ENCODE assay signal across 8 cellular contexts in genomic region chr17:28599311-28600184, GRCh38. TPM values are rescaled to one million over a fixed set of nuclear protein-coding genes. Genes with fewer than 3 reads are reported as not detected.
A peak's percentile ranks its signal among the peaks of the same experiment; 100 is the strongest.
DNase-seq lines count a peak whose midpoint lies in the region; ATAC-seq and TF ChIP-seq lines count a peak whose summit lies in the region.

No MANE protein-coding gene starts in this region.

- H2AFZ ChIP-seq in neuron (ENCODE audit: low read depth, low read length) = peak overlapping the region; percentile 83

- no peak for TF ChIP-seq CTCF in fibroblast of the aortic adventitia (IDR thresholded peaks at IDR 0.05; ENCODE audit: insufficient read depth, low read length)

- no peaks in the 10 kb centered on the region for H3K9me3 ChIP-seq in neuron (ENCODE audit: low read length)
- H3K9me3 ChIP-seq in subcutaneous abdominal adipose tissue (ENCODE audit: control insufficient read depth in 5 of 5, low read length in 5 of 5) = no peaks in the 10 kb centered on the region

- ATAC-seq in GM21390 (IDR thresholded peaks at IDR 0.05; ENCODE audit: unreplicated experiment) = peak; percentile 45

- H3K27me3 ChIP-seq in neuron (ENCODE audit: insufficient read depth, low read length) (no peaks in the 10 kb centered on the region), subcutaneous abdominal adipose tissue (ENCODE audit: control insufficient read depth in 5 of 5, insufficient read depth in 4 of 5, low read length in 5 of 5) (no peaks in the 10 kb centered on the region)

- peaks cover 10% of the 10 kb centered on the region for H3K36me3 ChIP-seq in neuron (ENCODE audit: insufficient read depth, low read length)
- no peaks in the 10 kb centered on the region for H3K36me3 ChIP-seq in subcutaneous abdominal adipose tissue (ENCODE audit: control insufficient read depth in 5 of 5, insufficient read depth in 5 of 5, low read length in 5 of 5)

- H3K9ac ChIP-seq in subcutaneous abdominal adipose tissue (ENCODE audit: low read length in 5 of 5) = peak overlapping the region; percentile 84 to 97 (median 94)

- H3K4me3 ChIP-seq in fibroblast of the aortic adventitia (ENCODE audit: low read depth, low read length) (peak overlapping the region; percentile 86), neuron (ENCODE audit: low read length) (peak overlapping the region; percentile 89), subcutaneous abdominal adipose tissue (ENCODE audit: low read depth in 1 of 5, low read length in 5 of 5) (peak overlapping the region; percentile 80 to 90 (median 86))

- H3K27ac ChIP-seq in subcutaneous abdominal adipose tissue (ENCODE audit: low read depth, low read length) = peak overlapping the region; percentile 98

- peak; percentile 91 for DNase-seq in DMS 273 (lab: John Stamatoyannopoulos, UW; ENCODE audit: unreplicated experiment)
- DNase-seq in HT1080 (ENCODE audit: low read depth) = peak; percentile 88
- peak; percentile 38 for DNase-seq in OCI-M2 (lab: John Stamatoyannopoulos, UW; ENCODE audit: unreplicated experiment)
- DNase-seq in activated T-helper 1 cell treated with anti-CD3 and anti-CD28 coated beads, Interleukin-2, amount 50 U/mL, for 16 hours (ENCODE audit: low read depth in 1 of 2, low spot score in 1 of 2) = peak; percentile 13 to 41
- peak; percentile 89 for DNase-seq in fibroblast of the aortic adventitia (ENCODE audit: low read depth)

- H3K4me1 ChIP-seq in neuron (ENCODE audit: insufficient read depth, low read length) (peaks cover 15% of the 10 kb centered on the region), subcutaneous abdominal adipose tissue (ENCODE audit: control insufficient read depth in 5 of 5, insufficient read depth in 5 of 5, low read length in 5 of 5) (peaks cover 0 to 23% (median 15%) of the 10 kb centered on the region in 5 donors)

RNA-seq across cellular contexts. Expression of gene SPAG5, which starts 0.7 kb away (rescaled TPM):
- 84.5 and 93.0 TPM in 2 replicates for total RNA-seq in HT1080 (2014; rRNA removed; shearing (Covaris generic))
- 50.4 and 53.9 TPM in 2 replicates for polyA plus RNA-seq in HT1080 (2015; cell fraction: cytosol; rRNA removed)
- 143 and 168 TPM in 2 replicates for polyA plus RNA-seq in HT1080 (2015; cell fraction: nucleus; rRNA removed)
- total RNA-seq in fibroblast of the aortic adventitia (ENCODE audit: low replicate concordance) = 7.4 and 31.8 TPM in 2 replicates

RNA-seq across cellular contexts. Expression of gene RSKR, which starts 14.4 kb away (rescaled TPM):
- total RNA-seq in HT1080 (2014; rRNA removed; shearing (Covaris generic)) = 2.8 and 5.8 TPM in 2 replicates
- polyA plus RNA-seq in HT1080 (2015; cell fraction: cytosol; rRNA removed) = 2.2 and 2.3 TPM in 2 replicates
- polyA plus RNA-seq in HT1080 (2015; cell fraction: nucleus; rRNA removed) = 46.8 and 58.4 TPM in 2 replicates
- total RNA-seq in fibroblast of the aortic adventitia (ENCODE audit: low replicate concordance) = 4.3 TPM in 1 of 2 replicates, not detected in the other

RNA-seq across cellular contexts. Expression of gene ALDOC, which starts 22.9 kb away (rescaled TPM):
- 17.1 and 18.4 TPM in 2 replicates for total RNA-seq in HT1080 (2014; rRNA removed; shearing (Covaris generic))
- polyA plus RNA-seq in HT1080 (2015; cell fraction: cytosol; rRNA removed) = 135 and 145 TPM in 2 replicates
- 153 and 155 TPM in 2 replicates for polyA plus RNA-seq in HT1080 (2015; cell fraction: nucleus; rRNA removed)
- 17.6 and 36.3 TPM in 2 replicates for total RNA-seq in fibroblast of the aortic adventitia (ENCODE audit: low replicate concordance)

RNA-seq across cellular contexts. Expression of gene PIGS, which starts 28.2 kb away (rescaled TPM):
- total RNA-seq in HT1080 (2014; rRNA removed; shearing (Covaris generic)) = 34.1 and 43.0 TPM in 2 replicates
- polyA plus RNA-seq in HT1080 (2015; cell fraction: cytosol; rRNA removed) = 67.8 and 74.4 TPM in 2 replicates
- 90.7 and 112 TPM in 2 replicates for polyA plus RNA-seq in HT1080 (2015; cell fraction: nucleus; rRNA removed)
- 15.8 and 26.9 TPM in 2 replicates for total RNA-seq in fibroblast of the aortic adventitia (ENCODE audit: low replicate concordance)

RNA-seq across cellular contexts. Expression of gene BLTP2, which starts 45.4 kb away (rescaled TPM):
- 160 and 168 TPM in 2 replicates for total RNA-seq in HT1080 (2014; rRNA removed; shearing (Covaris generic))
- 40.4 and 44.8 TPM in 2 replicates for polyA plus RNA-seq in HT1080 (2015; cell fraction: cytosol; rRNA removed)
- 82.6 and 89.1 TPM in 2 replicates for polyA plus RNA-seq in HT1080 (2015; cell fraction: nucleus; rRNA removed)
- 99.3 and 200 TPM in 2 replicates for total RNA-seq in fibroblast of the aortic adventitia (ENCODE audit: low replicate concordance)

Comparison
In these comparisons a context has a peak if more than half of its experiments do, and no peak if none do; other contexts are left out.
1. Peak in every context shown above with its lines: DNase-seq, ATAC-seq, H3K4me3 ChIP-seq and H3K27ac ChIP-seq.
2. DNase-seq: peak in every context shown above with its lines; median percentile 91 in DMS 273; 89 in fibroblast of the aortic adventitia; 88 in HT1080; 38 in OCI-M2; 27 in activated T-helper 1 cell treated with anti-CD3 and anti-CD28 coated beads, Interleukin-2, amount 50 U/mL, for 16 hours.